ENCODE assay signal across 8 cellular contexts in genomic region chr12:90174198-90174510, GRCh38.
DNase-seq lines count a peak whose midpoint lies in the region; ATAC-seq, FAIRE-seq and TF ChIP-seq lines count a peak whose summit lies in the region.

No MANE protein-coding gene starts in this region.

- no peak overlapping the region for H3K4me3 Mint-ChIP-seq in activated T-cell treated with anti-CD3 and anti-CD28 coated beads, Interleukin-2, amount 50 U/mL, for 72 hours
- H3K4me3 Mint-ChIP-seq in brain = peak overlapping the region in 1 of 5 experiments; percentile 46
- H3K4me3 Mint-ChIP-seq in stimulated activated memory B cell treated with anti-CD40 and anti-IgM and Interleukin-4, amounts not matched to agents 10 μg/mL and 1 μg/mL and 100 μg/mL, for 72 hours = no peak overlapping the region
- no peak overlapping the region for H3K4me3 Mint-ChIP-seq in effector memory CD8-positive, alpha-beta T cell

- ATAC-seq in activated T-cell treated with anti-CD3 and anti-CD28 coated beads, Interleukin-2, amount 50 U/mL, for 72 hours (replicated peaks in 1 of 2) = peak; percentile 96 to 99
- ATAC-seq in HG03378 (IDR thresholded peaks at IDR 0.05; ENCODE audit: unreplicated experiment) = peak; percentile 71
- peak; percentile 78 for ATAC-seq in stimulated activated memory B cell treated with anti-CD40 and anti-IgM and Interleukin-4, amounts not matched to agents 10 μg/mL and 1 μg/mL and 100 μg/mL, for 72 hours
- ATAC-seq in effector memory CD8-positive, alpha-beta T cell (replicated peaks) = no peak

- H3K27ac Mint-ChIP-seq in activated T-cell treated with anti-CD3 and anti-CD28 coated beads, Interleukin-2, amount 50 U/mL, for 72 hours = no peak overlapping the region
- peak overlapping the region in 4 of 5 experiments; percentile 22 to 57 (median 48) for H3K27ac Mint-ChIP-seq in brain
- H3K27ac Mint-ChIP-seq in stimulated activated memory B cell treated with anti-CD40 and anti-IgM and Interleukin-4, amounts not matched to agents 10 μg/mL and 1 μg/mL and 100 μg/mL, for 72 hours = no peak overlapping the region
- no peak overlapping the region for H3K27ac Mint-ChIP-seq in effector memory CD8-positive, alpha-beta T cell

- DNase-seq in activated T-cell treated with anti-CD3 and anti-CD28 coated beads, Interleukin-2, amount 50 U/mL, for 72 hours = peak; percentile 19 to 41
- DNase-seq in activated T-cell treated with anti-CD3 and anti-CD28 coated beads, Interleukin-2, amount 50 U/mL, for 1 hour = no peak
- DNase-seq in SKM-1 treated with dmso at 0.1 percent for 144 hours (lab: John Stamatoyannopoulos, UW; ENCODE audit: unreplicated experiment) (no peak), GM19239 (ENCODE audit: insufficient read length, low spot score) (no peak)
- no peak for DNase-seq in effector memory CD8-positive, alpha-beta T cell

- H3K4me1 Mint-ChIP-seq in activated T-cell treated with anti-CD3 and anti-CD28 coated beads, Interleukin-2, amount 50 U/mL, for 72 hours (ENCODE audit: low read depth) = no peaks in the 10 kb centered on the region
- H3K4me1 Mint-ChIP-seq in brain = peaks cover 10% of the 10 kb centered on the region
- H3K4me1 Mint-ChIP-seq in stimulated activated memory B cell treated with anti-CD40 and anti-IgM and Interleukin-4, amounts not matched to agents 10 μg/mL and 1 μg/mL and 100 μg/mL, for 72 hours = no peaks in the 10 kb centered on the region
- no peaks in the 10 kb centered on the region for H3K4me1 Mint-ChIP-seq in effector memory CD8-positive, alpha-beta T cell (ENCODE audit: low read depth in 2 of 2)

- H3K9me3 Mint-ChIP-seq in activated T-cell treated with anti-CD3 and anti-CD28 coated beads, Interleukin-2, amount 50 U/mL, for 72 hours = no peaks in the 10 kb centered on the region
- no peaks in the 10 kb centered on the region for H3K9me3 Mint-ChIP-seq in brain
- peaks cover 3% of the 10 kb centered on the region for H3K9me3 Mint-ChIP-seq in stimulated activated memory B cell treated with anti-CD40 and anti-IgM and Interleukin-4, amounts not matched to agents 10 μg/mL and 1 μg/mL and 100 μg/mL, for 72 hours
- H3K9me3 Mint-ChIP-seq in effector memory CD8-positive, alpha-beta T cell = no peaks in the 10 kb centered on the region

- H3K36me3 Mint-ChIP-seq in activated T-cell treated with anti-CD3 and anti-CD28 coated beads, Interleukin-2, amount 50 U/mL, for 72 hours (ENCODE audit: insufficient read depth in 2 of 2) = no peaks in the 10 kb centered on the region
- H3K36me3 Mint-ChIP-seq in brain = no peaks in the 10 kb centered on the region
- H3K36me3 Mint-ChIP-seq in stimulated activated memory B cell treated with anti-CD40 and anti-IgM and Interleukin-4, amounts not matched to agents 10 μg/mL and 1 μg/mL and 100 μg/mL, for 72 hours = peaks cover 5% of the 10 kb centered on the region
- no peaks in the 10 kb centered on the region for H3K36me3 Mint-ChIP-seq in effector memory CD8-positive, alpha-beta T cell (ENCODE audit: insufficient read depth)

- no peak for FAIRE-seq in GM19239 (lab: Jason Lieb, UNC)

- peaks cover 4% of the 10 kb centered on the region for H3K27me3 Mint-ChIP-seq in activated T-cell treated with anti-CD3 and anti-CD28 coated beads, Interleukin-2, amount 50 U/mL, for 72 hours (ENCODE audit: low read depth)
- H3K27me3 Mint-ChIP-seq in brain = peaks cover 4% of the 10 kb centered on the region
- no peaks in the 10 kb centered on the region for H3K27me3 Mint-ChIP-seq in stimulated activated memory B cell treated with anti-CD40 and anti-IgM and Interleukin-4, amounts not matched to agents 10 μg/mL and 1 μg/mL and 100 μg/mL, for 72 hours
- H3K27me3 Mint-ChIP-seq in effector memory CD8-positive, alpha-beta T cell = peaks cover 6 to 16% of the 10 kb centered on the region in 2 donors

- TF ChIP-seq CTCF in brain (conservative IDR thresholded peaks at IDR 0.05) = no peak

Comparison
In these comparisons a context has a peak if more than half of its experiments do, and no peak if none do; other contexts are left out.
1. DNase-seq: peak in activated T-cell treated with anti-CD3 and anti-CD28 coated beads, Interleukin-2, amount 50 U/mL, for 72 hours (2 of 2); none in activated T-cell treated with anti-CD3 and anti-CD28 coated beads, Interleukin-2, amount 50 U/mL, for 1 hour (single experiment), SKM-1 treated with dmso at 0.1 percent for 144 hours (single experiment), effector memory CD8-positive, alpha-beta T cell (0 of 3) and GM19239 (single experiment).
2. H3K27ac Mint-ChIP-seq: peak in brain (4 of 5); none in activated T-cell treated with anti-CD3 and anti-CD28 coated beads, Interleukin-2, amount 50 U/mL, for 72 hours (single experiment), stimulated activated memory B cell treated with anti-CD40 and anti-IgM and Interleukin-4, amounts not matched to agents 10 μg/mL and 1 μg/mL and 100 μg/mL, for 72 hours (single experiment) and effector memory CD8-positive, alpha-beta T cell (0 of 2).